ENCODE assay signal across 27 cellular contexts in the genomic region with DNA sequence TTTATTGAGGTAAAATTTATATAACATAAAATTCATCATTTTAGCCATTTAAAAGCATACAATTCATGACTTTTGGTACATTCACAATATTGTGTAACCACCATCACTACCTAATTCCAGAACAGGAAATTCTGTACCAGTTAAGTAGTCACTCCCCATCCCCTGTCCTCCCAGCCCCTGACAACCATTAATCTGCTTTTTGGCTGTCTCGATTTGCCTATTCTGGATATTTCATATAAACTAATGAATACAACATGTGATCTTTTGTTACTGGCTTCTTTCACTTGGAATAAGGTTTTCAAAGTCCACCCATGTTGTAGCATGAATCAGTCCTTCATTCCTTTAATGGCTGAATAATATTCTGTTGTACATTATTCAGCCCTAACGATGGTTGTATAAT.
"Had no signal": no experiment of that assay in that cellular context is flagged by ENCODE, and none has a peak within 500 bp of the region (broad histone marks: within the 10 kb centered on the region; RNA-seq: fewer than 3 reads in every experiment).

No MANE protein-coding gene starts in this region.

- ATAC-seq: activated CD4-positive, alpha-beta T cell treated with anti-CD3 and anti-CD28 coated beads for 36 hours; activated CD8-positive, alpha-beta memory T cell treated with anti-CD3 and anti-CD28 coated beads, Interleukin-2, amount 10 ng/mL, durations not matched to agents 7 days and 5 days; activated CD8-positive, alpha-beta T cell treated with anti-CD3 and anti-CD28 coated beads, Interleukin-2, amount 10 ng/mL, durations not matched to agents 7 days and 5 days; activated naive CD8-positive, alpha-beta T cell treated with anti-CD3 and anti-CD28 coated beads, Interleukin-2, amount 50 U/mL, for 24 hours; body of pancreas; effector memory CD8-positive, alpha-beta T cell had no signal

- H3K27ac ChIP-seq: adrenal gland, body of pancreas, esophagus muscularis mucosa had no signal

- H3K27me3 ChIP-seq: adrenal gland, body of pancreas had no signal

- H3K36me3 ChIP-seq: adrenal gland had no signal

- H3K9me3 ChIP-seq: adrenal gland, body of pancreas, esophagus muscularis mucosa had no signal

- H3K4me1 ChIP-seq: adrenal gland, body of pancreas, esophagus muscularis mucosa had no signal

- H3K4me3 ChIP-seq: adrenal gland, body of pancreas, esophagus muscularis mucosa had no signal

- DNase-seq: activated CD4-positive, alpha-beta memory T cell treated with anti-CD3 and anti-CD28 coated beads for 36 hours; activated CD4-positive, alpha-beta T cell treated with anti-CD3 and anti-CD28 coated beads for 36 hours; activated CD4-positive, CD25-positive, alpha-beta regulatory T cell; activated CD4-positive, CD25-positive, alpha-beta regulatory T cell treated with anti-CD3 and anti-CD28 coated beads, Interleukin-2, amount 50 U/mL, for 72 hours; activated CD8-positive, alpha-beta memory T cell treated with anti-CD3 and anti-CD28 coated beads, Interleukin-2, amount 10 ng/mL, durations not matched to agents 7 days and 5 days; activated CD8-positive, alpha-beta memory T cell treated with anti-CD3 and anti-CD28 coated beads, Interleukin-2, amount 50 U/mL, for 4 hours; activated CD8-positive, alpha-beta T cell treated with anti-CD3 and anti-CD28 coated beads, Interleukin-2, amount 10 ng/mL, durations not matched to agents 7 days and 5 days; activated effector memory CD4-positive, alpha-beta T cell treated with anti-CD3 and anti-CD28 coated beads, Interleukin-2, amount 50 U/mL, for 16 hours; activated naive CD4-positive, alpha-beta T cell treated with anti-CD3 and anti-CD28 coated beads for 36 hours; activated naive CD8-positive, alpha-beta T cell treated with anti-CD3 and anti-CD28 coated beads for 36 hours; activated naive CD8-positive, alpha-beta T cell treated with anti-CD3 and anti-CD28 coated beads, Interleukin-2, amount 50 U/mL, for 24 hours; activated T-cell treated with anti-CD3 and anti-CD28 coated beads, Interleukin-2, amount 50 U/mL, for 1 hour; activated T-cell treated with anti-CD3 and anti-CD28 coated beads, Interleukin-2, amount 50 U/mL, for 48 hours; adrenal gland; amygdala; aorta; body of pancreas; caudate nucleus; cortex of kidney; dermis blood vessel endothelial cell; effector CD4-positive, alpha-beta T cell; effector memory CD8-positive, alpha-beta T cell; erythroblast; foreskin fibroblast; head of caudate nucleus; hippocampal formation had no signal
